ENCODE assay signal across 35 cellular contexts in genomic region chr12:44036875-44037443, GRCh38.
"Had no signal": no experiment of that assay in that cellular context is flagged by ENCODE, and none has a peak within 500 bp of the region (broad histone marks: within the 10 kb centered on the region; RNA-seq: fewer than 3 reads in every experiment).

No MANE protein-coding gene starts in this region.

- H3K4me2 ChIP-seq: KMS-11 had no signal

- H3K9ac ChIP-seq: KMS-11 had no signal

- H3K4me3 ChIP-seq: MG63 had no signal

- H3K27me3 ChIP-seq: MG63 had no signal

- H3K9me3 ChIP-seq: MG63 had no signal

- H3K27ac ChIP-seq: KMS-11 had no signal

- H3K36me3 ChIP-seq: MG63 had no signal

- DNase-seq: Karpas-422, Kasumi-1, KBM-7, KG1, MG63, MM.1S, MV-4-11, NCI-H1048, NCI-H1092, NCI-H1092 treated with DMSO at 0.1 percent for 48 hours, NCI-H1105, NCI-H1105 treated with DMSO at 0.1 percent for 48 hours, NCI-H1417, NCI-H1417 treated with DMSO at 0.1 percent for 48 hours, NCI-H1436, NCI-H1436 treated with DMSO at 0.1 percent for 48 hours, NCI-H146, NCI-H1694, NCI-H1694 treated with DMSO at 0.1 percent for 48 hours, NCI-H187, NCI-H187 treated with DMSO at 0.1 percent for 48 hours, NCI-H1930, NCI-H2029, NCI-H2029 treated with DMSO at 0.1 percent for 48 hours, NCI-H2081, NCI-H2081 treated with DMSO at 0.1 percent for 48 hours, NCI-H2107, NCI-H2171, NCI-H2171 treated with DMSO at 0.1 percent for 48 hours, NCI-H2227 treated with DMSO at 0.1 percent for 48 hours, NCI-H226, NCI-H345, NCI-H446, NCI-H446 treated with DMSO at 0.1 percent for 48 hours had no signal
